In genomic region chrX:138954976-138955375, GRCh38 we compare ENCODE assay signal across 2 cellular contexts.
TF ChIP-seq lines count a peak whose summit lies in the region.

No MANE protein-coding gene starts in this region.

TF ChIP-seq in HepG2, 621 proteins besides CTCF, POLR2A, EP300 and RAD21 (continued from another document):
- TF ChIP-seq ZNF142 (CRISPR knock-in tag; IDR thresholded peaks at IDR 0.05), result no peak
- TF ChIP-seq HNRNPH1 (optimal IDR thresholded peaks at IDR 0.05; ENCODE audit: low read depth, low read length), result no peak
- TF ChIP-seq, protein P1, sequence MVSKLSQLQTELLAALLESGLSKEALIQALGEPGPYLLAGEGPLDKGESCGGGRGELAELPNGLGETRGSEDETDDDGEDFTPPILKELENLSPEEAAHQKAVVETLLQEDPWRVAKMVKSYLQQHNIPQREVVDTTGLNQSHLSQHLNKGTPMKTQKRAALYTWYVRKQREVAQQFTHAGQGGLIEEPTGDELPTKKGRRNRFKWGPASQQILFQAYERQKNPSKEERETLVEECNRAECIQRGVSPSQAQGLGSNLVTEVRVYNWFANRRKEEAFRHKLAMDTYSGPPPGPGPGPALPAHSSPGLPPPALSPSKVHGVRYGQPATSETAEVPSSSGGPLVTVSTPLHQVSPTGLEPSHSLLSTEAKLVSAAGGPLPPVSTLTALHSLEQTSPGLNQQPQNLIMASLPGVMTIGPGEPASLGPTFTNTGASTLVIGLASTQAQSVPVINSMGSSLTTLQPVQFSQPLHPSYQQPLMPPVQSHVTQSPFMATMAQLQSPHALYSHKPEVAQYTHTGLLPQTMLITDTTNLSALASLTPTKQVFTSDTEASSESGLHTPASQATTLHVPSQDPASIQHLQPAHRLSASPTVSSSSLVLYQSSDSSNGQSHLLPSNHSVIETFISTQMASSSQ (IDR thresholded peaks at IDR 0.05; ENCODE audit: low read depth), result no peak
- TF ChIP-seq, protein P1 (CRISPR knock-in tag; IDR thresholded peaks at IDR 0.05; ENCODE audit: borderline replicate concordance), result no peak
- TF ChIP-seq HOXD1 (CRISPR knock-in tag; IDR thresholded peaks at IDR 0.05), result no peak
- peak in 1 of 2 experiments; percentile 77; a peak in 3 of 4 replicates for TF ChIP-seq MAFK (conservative IDR thresholded peaks at IDR 0.05 in 1 of 2, IDR thresholded peaks at IDR 0.05 in 1 of 2; ENCODE audit: low read length in 2 of 2)
- TF ChIP-seq MAFF (IDR thresholded peaks at IDR 0.05; ENCODE audit: low read depth, low read length), result peak; percentile 70
- TF ChIP-seq MAX (IDR thresholded peaks at IDR 0.05), result no peak
- no peak for TF ChIP-seq ASH2L (IDR thresholded peaks at IDR 0.05; ENCODE audit: insufficient read length, low read depth, low read length)
- no peak for TF ChIP-seq EED (CRISPR knock-in tag; IDR thresholded peaks at IDR 0.05)
- TF ChIP-seq ZNF160 (CRISPR knock-in tag; IDR thresholded peaks at IDR 0.05), result no peak
- no peak for TF ChIP-seq CBX2 (IDR thresholded peaks at IDR 0.05; ENCODE audit: low read depth, low read length)
- TF ChIP-seq CBX2 (CRISPR knock-in tag; IDR thresholded peaks at IDR 0.05; ENCODE audit: low read depth), result no peak
- no peak for TF ChIP-seq ZNF180 (CRISPR knock-in tag; IDR thresholded peaks at IDR 0.05; ENCODE audit: borderline replicate concordance, low read depth)

TF ChIP-seq in K562, 482 proteins besides CTCF, POLR2A, EP300 and RAD21 (continued from another document):
- TF ChIP-seq, protein P2, sequence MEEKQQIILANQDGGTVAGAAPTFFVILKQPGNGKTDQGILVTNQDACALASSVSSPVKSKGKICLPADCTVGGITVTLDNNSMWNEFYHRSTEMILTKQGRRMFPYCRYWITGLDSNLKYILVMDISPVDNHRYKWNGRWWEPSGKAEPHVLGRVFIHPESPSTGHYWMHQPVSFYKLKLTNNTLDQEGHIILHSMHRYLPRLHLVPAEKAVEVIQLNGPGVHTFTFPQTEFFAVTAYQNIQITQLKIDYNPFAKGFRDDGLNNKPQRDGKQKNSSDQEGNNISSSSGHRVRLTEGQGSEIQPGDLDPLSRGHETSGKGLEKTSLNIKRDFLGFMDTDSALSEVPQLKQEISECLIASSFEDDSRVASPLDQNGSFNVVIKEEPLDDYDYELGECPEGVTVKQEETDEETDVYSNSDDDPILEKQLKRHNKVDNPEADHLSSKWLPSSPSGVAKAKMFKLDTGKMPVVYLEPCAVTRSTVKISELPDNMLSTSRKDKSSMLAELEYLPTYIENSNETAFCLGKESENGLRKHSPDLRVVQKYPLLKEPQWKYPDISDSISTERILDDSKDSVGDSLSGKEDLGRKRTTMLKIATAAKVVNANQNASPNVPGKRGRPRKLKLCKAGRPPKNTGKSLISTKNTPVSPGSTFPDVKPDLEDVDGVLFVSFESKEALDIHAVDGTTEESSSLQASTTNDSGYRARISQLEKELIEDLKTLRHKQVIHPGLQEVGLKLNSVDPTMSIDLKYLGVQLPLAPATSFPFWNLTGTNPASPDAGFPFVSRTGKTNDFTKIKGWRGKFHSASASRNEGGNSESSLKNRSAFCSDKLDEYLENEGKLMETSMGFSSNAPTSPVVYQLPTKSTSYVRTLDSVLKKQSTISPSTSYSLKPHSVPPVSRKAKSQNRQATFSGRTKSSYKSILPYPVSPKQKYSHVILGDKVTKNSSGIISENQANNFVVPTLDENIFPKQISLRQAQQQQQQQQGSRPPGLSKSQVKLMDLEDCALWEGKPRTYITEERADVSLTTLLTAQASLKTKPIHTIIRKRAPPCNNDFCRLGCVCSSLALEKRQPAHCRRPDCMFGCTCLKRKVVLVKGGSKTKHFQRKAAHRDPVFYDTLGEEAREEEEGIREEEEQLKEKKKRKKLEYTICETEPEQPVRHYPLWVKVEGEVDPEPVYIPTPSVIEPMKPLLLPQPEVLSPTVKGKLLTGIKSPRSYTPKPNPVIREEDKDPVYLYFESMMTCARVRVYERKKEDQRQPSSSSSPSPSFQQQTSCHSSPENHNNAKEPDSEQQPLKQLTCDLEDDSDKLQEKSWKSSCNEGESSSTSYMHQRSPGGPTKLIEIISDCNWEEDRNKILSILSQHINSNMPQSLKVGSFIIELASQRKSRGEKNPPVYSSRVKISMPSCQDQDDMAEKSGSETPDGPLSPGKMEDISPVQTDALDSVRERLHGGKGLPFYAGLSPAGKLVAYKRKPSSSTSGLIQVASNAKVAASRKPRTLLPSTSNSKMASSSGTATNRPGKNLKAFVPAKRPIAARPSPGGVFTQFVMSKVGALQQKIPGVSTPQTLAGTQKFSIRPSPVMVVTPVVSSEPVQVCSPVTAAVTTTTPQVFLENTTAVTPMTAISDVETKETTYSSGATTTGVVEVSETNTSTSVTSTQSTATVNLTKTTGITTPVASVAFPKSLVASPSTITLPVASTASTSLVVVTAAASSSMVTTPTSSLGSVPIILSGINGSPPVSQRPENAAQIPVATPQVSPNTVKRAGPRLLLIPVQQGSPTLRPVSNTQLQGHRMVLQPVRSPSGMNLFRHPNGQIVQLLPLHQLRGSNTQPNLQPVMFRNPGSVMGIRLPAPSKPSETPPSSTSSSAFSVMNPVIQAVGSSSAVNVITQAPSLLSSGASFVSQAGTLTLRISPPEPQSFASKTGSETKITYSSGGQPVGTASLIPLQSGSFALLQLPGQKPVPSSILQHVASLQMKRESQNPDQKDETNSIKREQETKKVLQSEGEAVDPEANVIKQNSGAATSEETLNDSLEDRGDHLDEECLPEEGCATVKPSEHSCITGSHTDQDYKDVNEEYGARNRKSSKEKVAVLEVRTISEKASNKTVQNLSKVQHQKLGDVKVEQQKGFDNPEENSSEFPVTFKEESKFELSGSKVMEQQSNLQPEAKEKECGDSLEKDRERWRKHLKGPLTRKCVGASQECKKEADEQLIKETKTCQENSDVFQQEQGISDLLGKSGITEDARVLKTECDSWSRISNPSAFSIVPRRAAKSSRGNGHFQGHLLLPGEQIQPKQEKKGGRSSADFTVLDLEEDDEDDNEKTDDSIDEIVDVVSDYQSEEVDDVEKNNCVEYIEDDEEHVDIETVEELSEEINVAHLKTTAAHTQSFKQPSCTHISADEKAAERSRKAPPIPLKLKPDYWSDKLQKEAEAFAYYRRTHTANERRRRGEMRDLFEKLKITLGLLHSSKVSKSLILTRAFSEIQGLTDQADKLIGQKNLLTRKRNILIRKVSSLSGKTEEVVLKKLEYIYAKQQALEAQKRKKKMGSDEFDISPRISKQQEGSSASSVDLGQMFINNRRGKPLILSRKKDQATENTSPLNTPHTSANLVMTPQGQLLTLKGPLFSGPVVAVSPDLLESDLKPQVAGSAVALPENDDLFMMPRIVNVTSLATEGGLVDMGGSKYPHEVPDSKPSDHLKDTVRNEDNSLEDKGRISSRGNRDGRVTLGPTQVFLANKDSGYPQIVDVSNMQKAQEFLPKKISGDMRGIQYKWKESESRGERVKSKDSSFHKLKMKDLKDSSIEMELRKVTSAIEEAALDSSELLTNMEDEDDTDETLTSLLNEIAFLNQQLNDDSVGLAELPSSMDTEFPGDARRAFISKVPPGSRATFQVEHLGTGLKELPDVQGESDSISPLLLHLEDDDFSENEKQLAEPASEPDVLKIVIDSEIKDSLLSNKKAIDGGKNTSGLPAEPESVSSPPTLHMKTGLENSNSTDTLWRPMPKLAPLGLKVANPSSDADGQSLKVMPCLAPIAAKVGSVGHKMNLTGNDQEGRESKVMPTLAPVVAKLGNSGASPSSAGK (IDR thresholded peaks at IDR 0.05), result 0 out of 2 replicates have a peak, but pooled peaks have one; percentile 31
- TF ChIP-seq KDM1A (IDR thresholded peaks at IDR 0.05), result no peak
